7 cellular contexts compared by ENCODE assay signal in genomic region chr4:15649914-15650545, GRCh38. TPM values are rescaled to one million over a fixed set of nuclear protein-coding genes. Genes with fewer than 3 reads are reported as not detected.
A peak's percentile ranks its signal among the peaks of the same experiment; 100 is the strongest.
DNase-seq lines count a peak whose midpoint lies in the region; ATAC-seq and TF ChIP-seq lines count a peak whose summit lies in the region.

No MANE protein-coding gene starts in this region.

- H3K4me3 ChIP-seq in GM12875 (ENCODE audit: low read depth, low read length) = no peak overlapping the region

- peaks cover 21% of the 10 kb centered on the region for H3K36me3 Mint-ChIP-seq in MCF 10A (ENCODE audit: insufficient read depth, unreplicated experiment)

- H3K27ac Mint-ChIP-seq in MCF 10A (ENCODE audit: low read depth, unreplicated experiment) = no peak overlapping the region

- intact Hi-C loops in MCF 10A (cut with micrococcal nuclease) = loop anchor here (1.0 to 5.0 kb wide), 2 partner anchors 42 to 171 kb away; no protein-coding TSS in a partner anchor

- TF ChIP-seq CTCF in GM12875 (IDR thresholded peaks at IDR 0.05; ENCODE audit: borderline replicate concordance, insufficient read depth, low read depth, low read length) = peak; percentile 57; the same call in 1 of the 2 replicates
- peak; percentile 66 for TF ChIP-seq CTCF in MCF 10A (IDR thresholded peaks at IDR 0.05; ENCODE audit: unreplicated experiment)

- no peaks in the 10 kb centered on the region for H3K27me3 Mint-ChIP-seq in MCF 10A (ENCODE audit: insufficient read depth, unreplicated experiment)

- CTCF ChIA-PET in MCF 10A (lab: Yijun Ruan, JAX) = interaction anchor here (0.6 to 5.7 kb wide), 25 partner anchors 11 to 1089 kb away, joined by 3 to 49 read pairs (median 3); partner anchors contain the start of gene CC2D2A

- no TSS peak for BruUV-seq in MCF 10A (replicated peaks; lab: Mats Ljungman, UMichigan)

- ATAC-seq in HG02678 (IDR thresholded peaks at IDR 0.05; ENCODE audit: unreplicated experiment) = peak; percentile 41

- no peak overlapping the region for H3K4me3 Mint-ChIP-seq in MCF 10A (ENCODE audit: unreplicated experiment)

- peaks cover 20% of the 10 kb centered on the region for H3K4me1 Mint-ChIP-seq in MCF 10A (ENCODE audit: insufficient read depth, unreplicated experiment)

- DNase-seq in NCI-H1694 treated with DMSO at 0.1 percent for 48 hours (lab: John Stamatoyannopoulos, UW) = peak; percentile 73
- peak; percentile 21 for DNase-seq in T-helper 22 cell (ENCODE audit: low read depth)
- peak; percentile 71 for DNase-seq in MCF 10A (ENCODE audit: unreplicated experiment)
- peak; percentile 64 for DNase-seq in kidney tubule cell (ENCODE audit: low spot score)
- DNase-seq in stimulated activated CD4-positive, alpha-beta T cell treated with anti-CD3 and anti-CD28 coated beads, TNF-alpha, amount 100 ng/mL, for 4 hours (ENCODE audit: low read depth in 3 of 3) = peak in 2 of 3 experiments; percentile 2 to 37

- POLR2A ChIA-PET in MCF 10A (lab: Yijun Ruan, JAX) = interaction anchor here (0.7 to 9.7 kb wide), 5 partner anchors 13 to 1028 kb away, joined by 3 to 410 read pairs (median 3); partner anchors contain the start of gene FAM200B

- no peaks in the 10 kb centered on the region for H3K9me3 Mint-ChIP-seq in MCF 10A (ENCODE audit: unreplicated experiment)

RNA-seq across cellular contexts. Expression of gene FBXL5, which starts 5.1 kb away (rescaled TPM):
- total RNA-seq in MCF 10A (2022) = 68.0 and 96.8 TPM in 2 replicates

RNA-seq across cellular contexts. Expression of gene FAM200B, which starts 31.6 kb away (rescaled TPM):
- total RNA-seq in MCF 10A (2022) = 33.6 and 46.5 TPM in 2 replicates

RNA-seq across cellular contexts. Expression of gene BST1, which starts 52.8 kb away (rescaled TPM):
- 0.93 and 1.1 TPM in 2 replicates for total RNA-seq in MCF 10A (2022)

Comparison
In these comparisons a context has a peak if more than half of its experiments do, and no peak if none do; other contexts are left out.
1. DNase-seq: peak in every context shown above with its lines; median percentile 73 in NCI-H1694 treated with DMSO at 0.1 percent for 48 hours; 71 in MCF 10A; 64 in kidney tubule cell; 21 in T-helper 22 cell; 20 in stimulated activated CD4-positive, alpha-beta T cell treated with anti-CD3 and anti-CD28 coated beads, TNF-alpha, amount 100 ng/mL, for 4 hours.